12 cellular contexts compared by ENCODE assay signal in genomic region chr11:12556155-12556554, GRCh38.
DNase-seq lines count a peak whose midpoint lies in the region; ATAC-seq and TF ChIP-seq lines count a peak whose summit lies in the region.
"Had no signal": no experiment of that assay in that cellular context is flagged by ENCODE, and none has a peak within 500 bp of the region (broad histone marks: within the 10 kb centered on the region; RNA-seq: fewer than 3 reads in every experiment).

No MANE protein-coding gene starts in this region.

- H3K36me3 ChIP-seq in sigmoid colon (no peaks in the 10 kb centered on the region), Peyer's patch (no peaks in the 10 kb centered on the region)

- no peaks in the 10 kb centered on the region for H3K36me3 Mint-ChIP-seq in MCF 10A (ENCODE audit: insufficient read depth, unreplicated experiment)

- WGBS in sigmoid colon, 2 donors = 54 to 65% methylated on average over 3 of the region's 3 CpGs

- H3K27me3 ChIP-seq in sigmoid colon = no peaks in the 10 kb centered on the region
- H3K27me3 ChIP-seq in Peyer's patch = no peaks in the 10 kb centered on the region

- POLR2A ChIA-PET in MCF 10A (lab: Yijun Ruan, JAX) = interaction anchor here (0.6 to 0.9 kb wide), 3 partner anchors 12 to 612 kb away, joined by 3 read pairs; no protein-coding TSS in a partner anchor

- TF ChIP-seq POLR2A in sigmoid colon (IDR thresholded peaks at IDR 0.05) (no peak), Peyer's patch (IDR thresholded peaks at IDR 0.05) (no peak)

- H3K9me3 Mint-ChIP-seq in MCF 10A (ENCODE audit: unreplicated experiment) = peaks cover 5% of the 10 kb centered on the region
- H3K9me3 Mint-ChIP-seq: activated CD4-positive, alpha-beta T cell treated with anti-CD3 and anti-CD28 coated beads, Interleukin-2, amount 10 ng/mL, durations not matched to agents 24 days and 14 days had no signal

- ATAC-seq in left cardiac atrium (peak; percentile 17 to 22), HG03521 (IDR thresholded peaks at IDR 0.05; ENCODE audit: unreplicated experiment) (no peak), GM21515 (IDR thresholded peaks at IDR 0.05; ENCODE audit: unreplicated experiment) (no peak)

- DNase-seq in HCEC 1CT = peak; percentile 63
- DNase-seq in MCF 10A (ENCODE audit: unreplicated experiment) = peak; percentile 53
- no peak for DNase-seq in left cardiac atrium
- no peak for DNase-seq in sigmoid colon
- no peak for DNase-seq in Peyer's patch
- no peak for DNase-seq in NCI-H1048 (lab: John Stamatoyannopoulos, UW)
- DNase-seq: activated CD4-positive, alpha-beta T cell treated with anti-CD3 and anti-CD28 coated beads, Interleukin-2, amount 10 ng/mL, durations not matched to agents 24 days and 14 days; activated naive CD4-positive, alpha-beta T cell; NCI-H1417; NCI-H82 had no signal

- H3K9me3 ChIP-seq in sigmoid colon = no peaks in the 10 kb centered on the region
- H3K9me3 ChIP-seq in Peyer's patch = no peaks in the 10 kb centered on the region

- H3K4me3 ChIP-seq in sigmoid colon (no peak overlapping the region), Peyer's patch (no peak overlapping the region)

- TF ChIP-seq CTCF in MCF 10A (IDR thresholded peaks at IDR 0.05; ENCODE audit: unreplicated experiment) = no peak
- no peak for TF ChIP-seq CTCF in sigmoid colon (IDR thresholded peaks at IDR 0.05)
- no peak for TF ChIP-seq CTCF in Peyer's patch (IDR thresholded peaks at IDR 0.05)

- H3K4me3 Mint-ChIP-seq in MCF 10A (ENCODE audit: unreplicated experiment) = no peak overlapping the region
- H3K4me3 Mint-ChIP-seq: activated CD4-positive, alpha-beta T cell treated with anti-CD3 and anti-CD28 coated beads, Interleukin-2, amount 10 ng/mL, durations not matched to agents 24 days and 14 days had no signal

- H3K4me1 ChIP-seq in sigmoid colon (peaks cover 0 to 38% (median 28%) of the 10 kb centered on the region in 4 donors), Peyer's patch (peaks cover 0 to 12% (median 0%) of the 10 kb centered on the region in 4 donors)

- H3K27ac ChIP-seq in sigmoid colon (peak overlapping the region; percentile 66 to 79 (median 76)), Peyer's patch (peak overlapping the region in 2 of 4 donors; percentile 40 to 53)

- H3K4me1 Mint-ChIP-seq in MCF 10A (ENCODE audit: insufficient read depth, unreplicated experiment) = peaks cover 19% of the 10 kb centered on the region
- H3K4me1 Mint-ChIP-seq: activated CD4-positive, alpha-beta T cell treated with anti-CD3 and anti-CD28 coated beads, Interleukin-2, amount 10 ng/mL, durations not matched to agents 24 days and 14 days had no signal

- CTCF ChIA-PET in MCF 10A (lab: Yijun Ruan, JAX) = interaction anchor here (0.7 to 1.5 kb wide), 3 partner anchors 49 to 225 kb away, joined by 3 to 5 read pairs (median 3); no protein-coding TSS in a partner anchor

- no peaks in the 10 kb centered on the region for H3K27me3 Mint-ChIP-seq in MCF 10A (ENCODE audit: insufficient read depth, unreplicated experiment)

- intact Hi-C loops in MCF 10A (cut with micrococcal nuclease) = no loop called here
- intact Hi-C loops in left cardiac atrium (cut with DNase I) = no loop called here
- intact Hi-C loops in sigmoid colon (cut with DNase I) = no loop called here

- no TSS peak for BruUV-seq in MCF 10A (replicated peaks; lab: Mats Ljungman, UMichigan)

- peak overlapping the region; percentile 29 for H3K27ac Mint-ChIP-seq in MCF 10A (ENCODE audit: low read depth, unreplicated experiment)
- H3K27ac Mint-ChIP-seq: activated CD4-positive, alpha-beta T cell treated with anti-CD3 and anti-CD28 coated beads, Interleukin-2, amount 10 ng/mL, durations not matched to agents 24 days and 14 days had no signal

- no peak for TF ChIP-seq EP300 in sigmoid colon (IDR thresholded peaks at IDR 0.05)

Comparison
In these comparisons a context has a peak if more than half of its experiments do, and no peak if none do; other contexts are left out.
1. DNase-seq: peak in HCEC 1CT (single experiment) and MCF 10A (single experiment); none in left cardiac atrium (single experiment), sigmoid colon (single experiment), Peyer's patch (0 of 3) and NCI-H1048 (single experiment).
2. ATAC-seq: peak in left cardiac atrium (2 of 2); none in HG03521 (single experiment) and GM21515 (single experiment).